ENCODE assay signal across 23 cellular contexts in the genomic region with DNA sequence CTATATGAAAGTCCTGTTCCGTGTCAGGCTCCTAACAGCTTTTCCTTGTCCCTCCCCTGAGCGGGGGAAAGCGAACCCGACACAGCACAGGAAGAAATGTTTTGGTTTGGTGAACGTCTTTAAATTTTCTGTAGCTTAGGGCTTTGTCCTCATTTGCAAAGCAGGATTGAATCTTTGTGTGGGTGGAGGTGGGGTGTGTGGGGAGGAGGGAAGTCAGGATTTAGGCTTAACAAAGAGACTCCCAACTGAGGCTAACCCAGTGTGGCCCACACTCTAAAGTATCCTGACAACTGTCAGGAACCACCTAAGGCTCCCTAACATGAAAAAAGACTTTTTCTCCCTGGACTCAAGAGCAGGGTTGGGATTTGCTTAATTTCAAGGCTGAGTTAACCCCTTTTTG.
"Had no signal": no experiment of that assay in that cellular context is flagged by ENCODE, and none has a peak within 500 bp of the region (broad histone marks: within the 10 kb centered on the region; RNA-seq: fewer than 3 reads in every experiment).

No MANE protein-coding gene starts in this region.

- H3K36me3 ChIP-seq: MG63, SJSA1 had no signal

- ATAC-seq: HepG2 had no signal

- H3K4me1 ChIP-seq: SJSA1 had no signal

- H3K9me3 ChIP-seq: MG63 had no signal

- H3K27me3 ChIP-seq: MG63, SJSA1 had no signal

- H3K4me3 ChIP-seq: MG63, SJSA1, SK-N-MC had no signal

- DNase-seq: IMR-90, Karpas-422, KG1, MG63, NCI-H1092, NCI-H1105 treated with DMSO at 0.1 percent for 48 hours, NCI-H1436, NCI-H187, NCI-H2029, NCI-H2081 treated with DMSO at 0.1 percent for 48 hours, NCI-H2171, NCI-H226, NCI-H446, NCI-H510A, NCI-H524 treated with DMSO at 0.1 percent for 48 hours, NCI-H69, NCI-H774, Right ventricle myocardium superior, RPMI8226, SIG-M5 had no signal

- H3K27ac ChIP-seq: SJSA1, SK-N-MC had no signal
